ENCODE assay signal across 8 cellular contexts in the genomic region with DNA sequence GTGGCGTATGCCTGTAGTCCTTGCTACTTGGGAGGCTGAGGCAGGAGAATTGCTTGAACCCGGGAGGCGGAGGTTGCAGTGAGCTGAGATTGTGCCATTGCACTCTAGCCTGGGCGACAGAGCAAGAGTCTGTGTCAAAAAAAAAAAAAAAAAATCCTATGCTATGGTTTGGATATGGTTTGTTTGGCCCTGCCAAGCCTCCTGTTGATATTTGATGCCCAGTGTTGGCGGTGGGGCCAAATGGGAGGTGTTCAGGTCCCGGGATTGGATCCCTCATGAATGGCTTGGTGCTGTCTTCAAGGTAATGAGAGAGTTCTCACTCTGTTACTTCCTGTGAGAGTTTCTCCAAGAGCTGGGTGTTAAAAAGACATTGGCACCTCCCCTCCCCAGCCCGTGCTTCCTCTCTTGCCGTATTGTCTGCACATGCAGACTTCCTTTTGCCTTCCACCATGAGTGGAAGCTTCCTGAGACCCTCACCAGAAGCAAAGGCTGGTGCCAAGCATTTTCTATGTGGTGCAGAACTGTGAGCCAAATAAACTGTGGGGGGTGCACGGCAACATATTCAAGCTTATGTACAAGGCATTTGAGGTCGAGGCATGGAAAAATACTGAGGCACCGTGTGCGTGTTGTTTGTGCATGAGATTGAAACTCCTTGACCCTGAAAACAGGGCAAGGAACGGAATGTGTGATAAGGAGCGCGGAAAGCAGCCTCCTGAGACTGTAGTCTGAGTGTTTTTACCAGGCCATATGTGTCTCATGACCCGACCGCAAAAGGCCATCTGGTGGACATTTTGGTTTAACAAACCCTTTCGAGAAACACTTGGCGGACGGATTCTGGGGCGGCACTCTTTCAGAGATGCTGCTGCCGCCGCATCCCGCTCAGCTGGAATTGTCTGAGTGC. TPM values are rescaled to one million over a fixed set of nuclear protein-coding genes. Genes with fewer than 3 reads are reported as not detected.
A peak's percentile ranks its signal among the peaks of the same experiment; 100 is the strongest.
DNase-seq lines count a peak whose midpoint lies in the region; ATAC-seq and TF ChIP-seq lines count a peak whose summit lies in the region.

No MANE protein-coding gene starts in this region.

- peaks cover 14% of the 10 kb centered on the region for H3K27me3 Mint-ChIP-seq in GM23338 (ENCODE audit: insufficient read depth, low read depth, poor library complexity)
- H3K27me3 Mint-ChIP-seq in activated naive CD4-positive, alpha-beta T cell treated with anti-CD3 and anti-CD28 coated beads, Interleukin-2, amount 50 U/mL, for 24 hours: no peaks in the 10 kb centered on the region

- BruUV-seq in OCI-LY7 (replicated peaks; lab: Mats Ljungman, UMichigan): no TSS peak

- H2AFZ ChIP-seq in GM23338 (peak overlapping the region; percentile 88; the same call in 1 of the 2 replicates), OCI-LY7 (ENCODE audit: low read length) (no peak overlapping the region)

- H4K20me1 ChIP-seq in GM23338 (replicated peaks; ENCODE audit: insufficient read depth): no peaks in the 10 kb centered on the region
- H4K20me1 ChIP-seq in OCI-LY7 (ENCODE audit: insufficient read depth, low read length): no peaks in the 10 kb centered on the region

- peak in 1 of 2 experiments; percentile 33; a peak in 1 of 4 replicates for TF ChIP-seq CTCF in GM23338 (conservative IDR thresholded peaks at IDR 0.05; ENCODE audit: low read depth in 2 of 2)
- TF ChIP-seq CTCF in upper lobe of left lung (IDR thresholded peaks at IDR 0.05): peak in 3 of 6 experiments; percentile 21 to 49 (median 29)
- TF ChIP-seq CTCF in OCI-LY7 (conservative IDR thresholded peaks at IDR 0.05; ENCODE audit: low read length): no peak

- H3K9me3 ChIP-seq in upper lobe of left lung (no peaks in the 10 kb centered on the region), OCI-LY7 (ENCODE audit: low read length) (no peaks in the 10 kb centered on the region)

- intact Hi-C loops in OCI-LY7 (cut with micrococcal nuclease; ENCODE audit: unreplicated experiment): no loop called here

- TF ChIP-seq POLR2A in upper lobe of left lung (IDR thresholded peaks at IDR 0.05): peak in 1 of 4 donors; percentile 30

- H3K27me3 ChIP-seq in GM23338 (ENCODE audit: insufficient read depth) (no peaks in the 10 kb centered on the region), upper lobe of left lung (no peaks in the 10 kb centered on the region)

- no peak overlapping the region for H3K27ac ChIP-seq in GM23338 (ENCODE audit: low read depth)
- peak overlapping the region; percentile 73 to 83 (median 78) for H3K27ac ChIP-seq in upper lobe of left lung
- no peak overlapping the region for H3K27ac ChIP-seq in OCI-LY7 (ENCODE audit: low read depth, low read length, poor library complexity, severe bottlenecking)

- no peak overlapping the region for H3K27ac Mint-ChIP-seq in GM23338
- peak overlapping the region; percentile 74 for H3K27ac Mint-ChIP-seq in activated naive CD4-positive, alpha-beta T cell treated with anti-CD3 and anti-CD28 coated beads, Interleukin-2, amount 50 U/mL, for 24 hours

- H3K36me3 ChIP-seq in GM23338 (ENCODE audit: insufficient read depth): no peaks in the 10 kb centered on the region
- H3K36me3 ChIP-seq in upper lobe of left lung: no peaks in the 10 kb centered on the region
- H3K36me3 ChIP-seq in OCI-LY7 (ENCODE audit: insufficient read depth, low read length): no peaks in the 10 kb centered on the region

- TF ChIP-seq EP300 in upper lobe of left lung (IDR thresholded peaks at IDR 0.05): peak in 2 of 4 donors; percentile 43 to 97

- H3K4me1 ChIP-seq in GM23338 (ENCODE audit: insufficient read depth): no peaks in the 10 kb centered on the region
- H3K4me1 ChIP-seq in upper lobe of left lung: peaks cover 25 to 45% (median 41%) of the 10 kb centered on the region in 4 donors
- H3K4me1 ChIP-seq in OCI-LY7 (ENCODE audit: insufficient read depth, low read length, poor library complexity, severe bottlenecking): peaks cover 11% of the 10 kb centered on the region

- no peaks in the 10 kb centered on the region for H3K9me3 Mint-ChIP-seq in GM23338
- no peaks in the 10 kb centered on the region for H3K9me3 Mint-ChIP-seq in activated naive CD4-positive, alpha-beta T cell treated with anti-CD3 and anti-CD28 coated beads, Interleukin-2, amount 50 U/mL, for 24 hours

- H3K4me3 Mint-ChIP-seq in GM23338: no peak overlapping the region
- peak overlapping the region; percentile 73 for H3K4me3 Mint-ChIP-seq in activated naive CD4-positive, alpha-beta T cell treated with anti-CD3 and anti-CD28 coated beads, Interleukin-2, amount 50 U/mL, for 24 hours

- H3K79me2 ChIP-seq in GM23338 (replicated peaks; ENCODE audit: insufficient read depth) (no peaks in the 10 kb centered on the region), OCI-LY7 (ENCODE audit: insufficient read depth, low read depth, low read length) (no peaks in the 10 kb centered on the region)

- no peaks in the 10 kb centered on the region for H3F3A ChIP-seq in GM23338 (replicated peaks; ENCODE audit: low read depth)

- no peak overlapping the region for H3K4me2 ChIP-seq in GM23338
- no peak overlapping the region for H3K4me2 ChIP-seq in OCI-LY7 (ENCODE audit: low read length)

- H3K36me3 Mint-ChIP-seq in GM23338 (ENCODE audit: low read depth): no peaks in the 10 kb centered on the region
- H3K36me3 Mint-ChIP-seq in activated naive CD4-positive, alpha-beta T cell treated with anti-CD3 and anti-CD28 coated beads, Interleukin-2, amount 50 U/mL, for 24 hours: no peaks in the 10 kb centered on the region

- H3K9me2 ChIP-seq in GM23338 (ENCODE audit: insufficient read depth) (no peaks in the 10 kb centered on the region), OCI-LY7 (ENCODE audit: insufficient read depth, low read length) (no peaks in the 10 kb centered on the region)

- no peak overlapping the region for H3K4me3 ChIP-seq in GM23338
- peak overlapping the region in 1 of 4 donors; percentile 8 for H3K4me3 ChIP-seq in upper lobe of left lung
- no peak overlapping the region for H3K4me3 ChIP-seq in OCI-LY7 (ENCODE audit: low read depth, low read length, poor library complexity, severe bottlenecking)

- DNase-seq in AG08396 (ENCODE audit: low spot score): peak; percentile 51
- peak; percentile 59 for DNase-seq in GM23338 (ENCODE audit: low spot score)
- peak; percentile 68 for DNase-seq in iris pigment epithelial cell (ENCODE audit: low read depth)
- DNase-seq in upper lobe of left lung: peak in 1 of 2 donors; percentile 90
- DNase-seq in NK-92 (lab: John Stamatoyannopoulos, UW; ENCODE audit: unreplicated experiment): no peak
- no peak for DNase-seq in OCI-LY7 (ENCODE audit: low spot score)

- CTCF ChIA-PET in OCI-LY7 (lab: Charles Lee; ENCODE audit: unreplicated experiment): no interaction called here

- peaks cover under 1% of the 10 kb centered on the region for H3K4me1 Mint-ChIP-seq in GM23338
- H3K4me1 Mint-ChIP-seq in activated naive CD4-positive, alpha-beta T cell treated with anti-CD3 and anti-CD28 coated beads, Interleukin-2, amount 50 U/mL, for 24 hours: peaks cover 75% of the 10 kb centered on the region

- WGBS in upper lobe of left lung, 2 donors: 23 to 46% methylated on average over 24 of the region's 24 CpGs

- POLR2A ChIA-PET in OCI-LY7 (lab: Charles Lee): no interaction called here

- ATAC-seq in GM23338: no peak
- ATAC-seq in upper lobe of left lung (ENCODE audit: low FRiP score in 2 of 2): peak; percentile 72 to 83
- ATAC-seq in HG03565 (IDR thresholded peaks at IDR 0.05; ENCODE audit: unreplicated experiment): no peak

TF ChIP-seq in GM23338, 12 proteins besides CTCF, POLR2A, EP300 and RAD21:
- TF ChIP-seq ZNF331 (CRISPR knock-in tag; IDR thresholded peaks at IDR 0.05; ENCODE audit: low read depth) (no peak), EZH2phosphoT487 (IDR thresholded peaks at IDR 0.05; ENCODE audit: unreplicated experiment) (no peak), STAT1 (IDR thresholded peaks at IDR 0.05; ENCODE audit: unreplicated experiment) (no peak), EZH2 (IDR thresholded peaks at IDR 0.05; ENCODE audit: low read depth, unreplicated experiment) (no peak), NANOG (IDR thresholded peaks at IDR 0.05; ENCODE audit: borderline replicate concordance) (no peak)

RNA-seq across cellular contexts. Expression of a gene that starts 7.3 kb away (rescaled TPM):
- not detected in 2 replicates for total RNA-seq in GM23338 (2014; rRNA removed; shearing (Covaris generic))
- not detected in 2 replicates for polyA plus RNA-seq in GM23338 (2016; fragmentation: Nextera tagmentation; extraction: Ambion mirVana)
- total RNA-seq in upper lobe of left lung (10 to 100 TPM in 5 of 6 donors, 1 to 10 TPM in 1; 6.8 to 47.1 (median 24.6) TPM), OCI-LY7 (2022) (not detected in 2 replicates)
- total RNA-seq in OCI-LY7 (2014; rRNA removed; shearing (Covaris generic)): not detected in 2 replicates

RNA-seq across cellular contexts. Expression of a gene that starts 10.1 kb away (rescaled TPM):
- not detected in 2 replicates for total RNA-seq in GM23338 (2014; rRNA removed; shearing (Covaris generic))
- not detected in 2 replicates for polyA plus RNA-seq in GM23338 (2016; fragmentation: Nextera tagmentation; extraction: Ambion mirVana)
- total RNA-seq in upper lobe of left lung (10 to 100 TPM in 1 of 6 donors, 1 to 10 TPM in 5; 3.4 to 10.9 (median 8.1) TPM), OCI-LY7 (2022) (not detected in 2 replicates)
- total RNA-seq in OCI-LY7 (2014; rRNA removed; shearing (Covaris generic)): not detected in 2 replicates

RNA-seq across cellular contexts. Expression of a gene that starts 23.8 kb away (rescaled TPM):
- total RNA-seq in GM23338 (2014; rRNA removed; shearing (Covaris generic)): 15.6 and 18.8 TPM in 2 replicates
- polyA plus RNA-seq in GM23338 (2016; fragmentation: Nextera tagmentation; extraction: Ambion mirVana): 3.7 and 11.0 TPM in 2 replicates
- total RNA-seq in upper lobe of left lung (10 to 100 TPM in 5 of 6 donors, 1 to 10 TPM in 1; 9.5 to 23.0 (median 15.1) TPM), OCI-LY7 (2022) (6.9 and 8.3 TPM in 2 replicates)
- total RNA-seq in OCI-LY7 (2014; rRNA removed; shearing (Covaris generic)): 9.6 and 13.3 TPM in 2 replicates

RNA-seq across cellular contexts. Expression of a gene that starts 49.3 kb away (rescaled TPM):
- total RNA-seq in GM23338 (2014; rRNA removed; shearing (Covaris generic)): not detected in 2 replicates
- polyA plus RNA-seq in GM23338 (2016; fragmentation: Nextera tagmentation; extraction: Ambion mirVana): 0.42 and 0.52 TPM in 2 replicates
- 1 to 10 TPM in 3 of 6 donors, not detected in 3; 1.2 to 2.1 (median 2.0) TPM for total RNA-seq in upper lobe of left lung
- not detected in 2 replicates for total RNA-seq in OCI-LY7 (2014; rRNA removed; shearing (Covaris generic))
- total RNA-seq in OCI-LY7 (2022): 0.84 and 0.89 TPM in 2 replicates

Comparison
In these comparisons a context has a peak if more than half of its experiments do, and no peak if none do; other contexts are left out.
1. DNase-seq: peak in AG08396 (single experiment), GM23338 (single experiment) and iris pigment epithelial cell (single experiment); none in NK-92 (single experiment) and OCI-LY7 (single experiment).
2. ATAC-seq: peak in upper lobe of left lung (2 of 2); none in GM23338 (single experiment) and HG03565 (single experiment).
3. H3K27ac ChIP-seq: peak in upper lobe of left lung (4 of 4); none in GM23338 (single experiment) and OCI-LY7 (single experiment).